In genomic region chr3:124986153-124987143, GRCh38 we compare ENCODE assay signal across 9 cellular contexts. TPM values are rescaled to one million over a fixed set of nuclear protein-coding genes. Genes with fewer than 3 reads are reported as not detected.
A peak's percentile ranks its signal among the peaks of the same experiment; 100 is the strongest.
DNase-seq lines count a peak whose midpoint lies in the region; ATAC-seq and TF ChIP-seq lines count a peak whose summit lies in the region.
"Had no signal": no experiment of that assay in that cellular context is flagged by ENCODE, and none has a peak within 500 bp of the region (broad histone marks: within the 10 kb centered on the region; RNA-seq: fewer than 3 reads in every experiment).

No MANE protein-coding gene starts in this region.

- DNase-seq in HFF-Myc (ENCODE audit: extremely low read depth, low read depth) (peak; percentile 69), astrocyte of the hippocampus (ENCODE audit: low read depth, low spot score) (peak; percentile 92), left lobe of liver (ENCODE audit: low spot score) (no peak), foreskin melanocyte (no peak), anterior cingulate cortex (lab: John Stamatoyannopoulos, UW) (no peak), GDM1 (lab: John Stamatoyannopoulos, UW) (no peak)
- DNase-seq: activated CD4-positive, alpha-beta T cell treated with anti-CD3 and anti-CD28 coated beads for 36 hours had no signal

- peak; percentile 81 for TF ChIP-seq CTCF in 22Rv1 (IDR thresholded peaks at IDR 0.05)
- TF ChIP-seq CTCF in HFF-Myc (IDR thresholded peaks at IDR 0.05; ENCODE audit: low read depth, low read length, missing control alignments) = peak; percentile 71

- ATAC-seq in left lobe of liver = peak; percentile 81
- ATAC-seq in HG03565 (IDR thresholded peaks at IDR 0.05; ENCODE audit: unreplicated experiment) = no peak
- ATAC-seq: activated CD4-positive, alpha-beta T cell treated with anti-CD3 and anti-CD28 coated beads for 36 hours had no signal

- H3K4me3 ChIP-seq in HFF-Myc (replicated peaks; ENCODE audit: low read depth, low read length) = no peak overlapping the region

- no peak overlapping the region for H3K27ac ChIP-seq in 22Rv1

RNA-seq across cellular contexts. Expression of gene MUC13, which starts 51.9 kb away (rescaled TPM):
- total RNA-seq in left lobe of liver = 0.50 TPM
- total RNA-seq: activated CD4-positive, alpha-beta T cell treated with anti-CD3 and anti-CD28 coated beads for 36 hours had no signal

Comparison
In these comparisons a context has a peak if more than half of its experiments do, and no peak if none do; other contexts are left out.
1. DNase-seq: peak in HFF-Myc (single experiment) and astrocyte of the hippocampus (single experiment); none in left lobe of liver (single experiment), foreskin melanocyte (single experiment), anterior cingulate cortex (0 of 58) and GDM1 (single experiment).